12 cellular contexts compared by ENCODE assay signal in genomic region chr18:48798334-48799197, GRCh38.
A peak's percentile ranks its signal among the peaks of the same experiment; 100 is the strongest.
DNase-seq lines count a peak whose midpoint lies in the region; ATAC-seq and TF ChIP-seq lines count a peak whose summit lies in the region.
"Had no signal": no experiment of that assay in that cellular context is flagged by ENCODE, and none has a peak within 500 bp of the region (broad histone marks: within the 10 kb centered on the region; RNA-seq: fewer than 3 reads in every experiment).

No MANE protein-coding gene starts in this region.

- H3K36me3 ChIP-seq in mammary epithelial cell (ENCODE audit: insufficient read depth, low read length), result no peaks in the 10 kb centered on the region

- WGBS in right cardiac atrium, result 70% methylated on average over 17 of the region's 17 CpGs
- 98% methylated on average over 12 of the region's 17 CpGs for WGBS in mammary epithelial cell (ENCODE audit: low coverage, missing lambda C conversion rate)

- ATAC-seq in right cardiac atrium (peak; percentile 50 to 56), GM21723 (IDR thresholded peaks at IDR 0.05; ENCODE audit: unreplicated experiment) (no peak), HG03097 (IDR thresholded peaks at IDR 0.05; ENCODE audit: low FRiP score, unreplicated experiment) (no peak)
- ATAC-seq in stimulated activated naive B cell treated with anti-CD40 and anti-IgM and Interleukin-4, amounts not matched to agents 10 μg/mL and 1 μg/mL and 100 μg/mL, for 72 hours (replicated peaks), result no peak

- H3K4me2 ChIP-seq in mammary epithelial cell (ENCODE audit: insufficient read depth, low read depth, low read length), result no peak overlapping the region

- no peak for TF ChIP-seq CTCF in mammary epithelial cell (conservative IDR thresholded peaks at IDR 0.05 in 1 of 2, IDR thresholded peaks at IDR 0.05 in 1 of 2; ENCODE audit: extremely low read depth in 1 of 2, insufficient read depth in 1 of 2, low read depth in 1 of 2, low read length in 2 of 2)

- H3K27me3 ChIP-seq in right cardiac atrium (ENCODE audit: control insufficient read depth, insufficient read depth), result no peaks in the 10 kb centered on the region
- H3K27me3 ChIP-seq in mammary epithelial cell (ENCODE audit: insufficient read depth, low read length), result no peaks in the 10 kb centered on the region

- H3K27ac Mint-ChIP-seq in activated naive CD4-positive, alpha-beta T cell treated with anti-CD3 and anti-CD28 coated beads, Interleukin-2, amount 50 U/mL, for 24 hours, result peak overlapping the region; percentile 35
- peak overlapping the region; percentile 88 for H3K27ac Mint-ChIP-seq in stimulated activated naive B cell treated with anti-CD40 and anti-IgM and Interleukin-4, amounts not matched to agents 10 μg/mL and 1 μg/mL and 100 μg/mL, for 72 hours

- no peak overlapping the region for H3K9ac ChIP-seq in mammary epithelial cell (ENCODE audit: insufficient read depth, low read length)

- no peaks in the 10 kb centered on the region for H3K27me3 Mint-ChIP-seq in activated naive CD4-positive, alpha-beta T cell treated with anti-CD3 and anti-CD28 coated beads, Interleukin-2, amount 50 U/mL, for 24 hours
- no peaks in the 10 kb centered on the region for H3K27me3 Mint-ChIP-seq in stimulated activated naive B cell treated with anti-CD40 and anti-IgM and Interleukin-4, amounts not matched to agents 10 μg/mL and 1 μg/mL and 100 μg/mL, for 72 hours
- H3K27me3 Mint-ChIP-seq: CD4-positive, CD25-positive, alpha-beta regulatory T cell; effector memory CD8-positive, alpha-beta T cell had no signal

- H3K9me3 ChIP-seq in right cardiac atrium (ENCODE audit: control insufficient read depth, low read length) (no peaks in the 10 kb centered on the region), mammary epithelial cell (replicated peaks; ENCODE audit: insufficient read depth, low read length) (no peaks in the 10 kb centered on the region)

- in situ Hi-C loops in mammary epithelial cell (cut with MboI; ENCODE audit: low sequenced_read_pairs in 2 of 2), result no loop called here

- CTCF ChIA-PET in mammary epithelial cell (lab: Charles Lee; ENCODE audit: low non-redundant PET), result interaction anchor here (0.5 kb wide), 1 partner anchor 34 kb away, joined by 3 read pairs; no protein-coding TSS in a partner anchor

- H3K36me3 Mint-ChIP-seq in activated naive CD4-positive, alpha-beta T cell treated with anti-CD3 and anti-CD28 coated beads, Interleukin-2, amount 50 U/mL, for 24 hours, result no peaks in the 10 kb centered on the region
- peaks cover 4 to 19% of the 10 kb centered on the region in 2 donors for H3K36me3 Mint-ChIP-seq in stimulated activated naive B cell treated with anti-CD40 and anti-IgM and Interleukin-4, amounts not matched to agents 10 μg/mL and 1 μg/mL and 100 μg/mL, for 72 hours

- no peaks in the 10 kb centered on the region for H3K79me2 ChIP-seq in mammary epithelial cell (ENCODE audit: insufficient read depth, low read length)

- H3K4me1 ChIP-seq in right cardiac atrium (ENCODE audit: control insufficient read depth, insufficient read depth, low read length), result peaks cover 28% of the 10 kb centered on the region
- no peaks in the 10 kb centered on the region for H3K4me1 ChIP-seq in mammary epithelial cell (ENCODE audit: insufficient read depth, low read length)

- H3K4me3 Mint-ChIP-seq in activated naive CD4-positive, alpha-beta T cell treated with anti-CD3 and anti-CD28 coated beads, Interleukin-2, amount 50 U/mL, for 24 hours, result no peak overlapping the region
- H3K4me3 Mint-ChIP-seq in stimulated activated naive B cell treated with anti-CD40 and anti-IgM and Interleukin-4, amounts not matched to agents 10 μg/mL and 1 μg/mL and 100 μg/mL, for 72 hours, result peak overlapping the region in 1 of 2 donors; percentile 0
- H3K4me3 Mint-ChIP-seq: CD4-positive, CD25-positive, alpha-beta regulatory T cell; effector memory CD8-positive, alpha-beta T cell had no signal

- H3K9me3 Mint-ChIP-seq in activated naive CD4-positive, alpha-beta T cell treated with anti-CD3 and anti-CD28 coated beads, Interleukin-2, amount 50 U/mL, for 24 hours, result no peaks in the 10 kb centered on the region
- H3K9me3 Mint-ChIP-seq in stimulated activated naive B cell treated with anti-CD40 and anti-IgM and Interleukin-4, amounts not matched to agents 10 μg/mL and 1 μg/mL and 100 μg/mL, for 72 hours, result peaks cover 0 to under 1% of the 10 kb centered on the region in 2 donors
- H3K9me3 Mint-ChIP-seq: CD4-positive, CD25-positive, alpha-beta regulatory T cell; effector memory CD8-positive, alpha-beta T cell had no signal

- intact Hi-C loops in right cardiac atrium (cut with DNase I) (no loop called here), mammary epithelial cell (cut with micrococcal nuclease) (no loop called here)

- H2AFZ ChIP-seq in mammary epithelial cell (ENCODE audit: low read depth, low read length), result no peak overlapping the region

- H3K4me1 Mint-ChIP-seq in activated naive CD4-positive, alpha-beta T cell treated with anti-CD3 and anti-CD28 coated beads, Interleukin-2, amount 50 U/mL, for 24 hours, result peaks cover 30% of the 10 kb centered on the region
- peaks cover 52 to 71% of the 10 kb centered on the region in 2 donors for H3K4me1 Mint-ChIP-seq in stimulated activated naive B cell treated with anti-CD40 and anti-IgM and Interleukin-4, amounts not matched to agents 10 μg/mL and 1 μg/mL and 100 μg/mL, for 72 hours

- no peaks in the 10 kb centered on the region for H4K20me1 ChIP-seq in mammary epithelial cell (ENCODE audit: insufficient read depth, low read length)

- BruUV-seq in mammary epithelial cell (replicated peaks; lab: Mats Ljungman, UMichigan), result no TSS peak

- H3K27ac ChIP-seq in right cardiac atrium (ENCODE audit: low read length) (peak overlapping the region; percentile 81), mammary epithelial cell (ENCODE audit: insufficient read depth, low read depth, low read length) (no peak overlapping the region)

- dilution Hi-C loops in mammary epithelial cell (cut with HindIII; ENCODE audit: low sequenced_read_pairs), result no loop called here

- no peak overlapping the region for H3K4me3 ChIP-seq in right cardiac atrium (ENCODE audit: low read length)
- no peak overlapping the region for H3K4me3 ChIP-seq in mammary epithelial cell (replicated peaks in 1 of 3; ENCODE audit: insufficient read depth in 1 of 3, low read depth in 2 of 3, low read length in 3 of 3)

- DNase-seq in HUDEP-2 (lab: John Stamatoyannopoulos, UW; ENCODE audit: unreplicated experiment in 76 of 76) (peak in 73 of 76 experiments; percentile 8 to 96 (median 83)), right cardiac atrium (peak; percentile 52 to 86 (median 81)), SKM-1 (lab: John Stamatoyannopoulos, UW; ENCODE audit: unreplicated experiment) (no peak), mammary epithelial cell (no peak)
- no peak for DNase-seq in stimulated activated naive B cell treated with anti-CD40 and anti-IgM and Interleukin-4, amounts not matched to agents 10 μg/mL and 1 μg/mL and 100 μg/mL, for 72 hours
- DNase-seq: activated CD4-positive, alpha-beta T cell treated with anti-CD3 and anti-CD28 coated beads, Interleukin-2, amount 50 U/mL, for 4 hours; CD4-positive, CD25-positive, alpha-beta regulatory T cell; effector memory CD8-positive, alpha-beta T cell; stimulated activated CD4-positive, alpha-beta T cell treated with anti-CD3 and anti-CD28 coated beads, Interleukin-15, amount 100 ng/mL, for 24 hours had no signal

Comparison
In these comparisons a context has a peak if more than half of its experiments do, and no peak if none do; other contexts are left out.
1. DNase-seq: peak in HUDEP-2 (73 of 76) and right cardiac atrium (3 of 3); none in stimulated activated naive B cell treated with anti-CD40 and anti-IgM and Interleukin-4, amounts not matched to agents 10 μg/mL and 1 μg/mL and 100 μg/mL, for 72 hours (single experiment), SKM-1 (single experiment) and mammary epithelial cell (single experiment).
2. ATAC-seq: peak in right cardiac atrium (2 of 2); none in stimulated activated naive B cell treated with anti-CD40 and anti-IgM and Interleukin-4, amounts not matched to agents 10 μg/mL and 1 μg/mL and 100 μg/mL, for 72 hours (0 of 2), GM21723 (single experiment) and HG03097 (single experiment).